8 cellular contexts compared by ENCODE assay signal in the genomic region with DNA sequence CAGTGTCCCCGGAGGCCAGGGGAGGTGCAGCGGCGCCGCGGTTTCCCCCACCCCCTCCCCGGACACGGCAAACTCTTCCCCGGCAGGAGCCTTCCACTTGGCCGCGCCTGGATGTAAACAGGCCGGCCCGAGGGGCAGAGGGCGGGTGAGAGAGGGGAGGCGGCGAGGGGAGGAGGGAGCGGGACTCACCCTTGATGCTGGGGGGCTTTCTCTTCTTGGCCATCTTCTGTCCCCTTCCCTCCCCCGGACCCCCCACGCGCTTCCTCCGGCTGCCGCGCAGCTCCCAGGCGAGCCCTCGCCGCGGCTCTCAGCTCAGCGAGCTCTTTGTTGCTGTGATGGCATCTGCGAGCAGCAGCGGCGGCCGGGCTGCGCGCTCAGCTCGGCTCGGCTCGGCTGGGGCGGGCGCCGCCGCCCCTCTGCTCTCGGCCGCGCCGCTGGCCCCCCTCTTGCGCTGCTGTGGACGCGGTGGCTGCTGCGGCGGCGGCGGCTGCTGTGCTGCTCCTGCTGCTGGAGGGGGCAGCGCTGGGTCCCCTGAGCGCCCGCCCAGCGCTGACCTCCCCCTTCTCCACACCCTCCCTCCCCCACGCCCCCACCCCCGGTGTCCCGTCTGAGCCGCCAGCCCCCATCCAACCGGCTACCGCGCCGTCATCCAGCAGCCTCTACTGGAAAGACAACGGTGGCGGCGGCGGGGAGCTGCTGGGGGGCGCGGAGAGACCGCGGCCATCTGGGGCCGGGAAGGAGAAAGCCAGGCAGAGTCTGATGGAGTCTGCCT. TPM values are rescaled to one million over a fixed set of nuclear protein-coding genes. Genes with fewer than 3 reads are reported as not detected.
DNase-seq lines count a peak whose midpoint lies in the region; ATAC-seq and TF ChIP-seq lines count a peak whose summit lies in the region.

No MANE protein-coding gene starts in this region.

- intact Hi-C loops in ovary (cut with DNase I): no loop called here

- H3K27ac ChIP-seq in ovary: peak overlapping the region in 1 of 2 donors; percentile 29

- no peak overlapping the region for H3K27ac Mint-ChIP-seq in activated naive CD4-positive, alpha-beta T cell treated with anti-CD3 and anti-CD28 coated beads, Interleukin-2, amount 50 U/mL, for 24 hours
- H3K27ac Mint-ChIP-seq in glutamatergic neuron (ENCODE audit: unreplicated experiment): no peak overlapping the region

- no peaks in the 10 kb centered on the region for H3K36me3 ChIP-seq in ovary

- peaks cover 54% of the 10 kb centered on the region for H3K27me3 Mint-ChIP-seq in activated naive CD4-positive, alpha-beta T cell treated with anti-CD3 and anti-CD28 coated beads, Interleukin-2, amount 50 U/mL, for 24 hours
- peaks cover 22% of the 10 kb centered on the region for H3K27me3 Mint-ChIP-seq in glutamatergic neuron (ENCODE audit: unreplicated experiment)

- no peaks in the 10 kb centered on the region for H3K36me3 Mint-ChIP-seq in activated naive CD4-positive, alpha-beta T cell treated with anti-CD3 and anti-CD28 coated beads, Interleukin-2, amount 50 U/mL, for 24 hours
- no peaks in the 10 kb centered on the region for H3K36me3 Mint-ChIP-seq in glutamatergic neuron (ENCODE audit: unreplicated experiment)

- no peak for TF ChIP-seq CTCF in AG09309 (IDR thresholded peaks at IDR 0.05; ENCODE audit: control insufficient read depth, insufficient read depth, low read depth, low read length, missing control alignments)
- no peak for TF ChIP-seq CTCF in glutamatergic neuron (IDR thresholded peaks at IDR 0.05; ENCODE audit: partially characterized antibody, unreplicated experiment)
- no peak for TF ChIP-seq CTCF in ovary (IDR thresholded peaks at IDR 0.05)

- peaks cover 7% of the 10 kb centered on the region for H3K4me1 ChIP-seq in ovary (ENCODE audit: insufficient read depth)

- peak; percentile 46 for ATAC-seq in GM18907 (IDR thresholded peaks at IDR 0.05; ENCODE audit: unreplicated experiment)

- no peak for DNase-seq in AG09309 (ENCODE audit: low read depth)
- peak; percentile 59 for DNase-seq in NCI-H1105 treated with DMSO at 0.1 percent for 48 hours (lab: John Stamatoyannopoulos, UW)
- DNase-seq in glutamatergic neuron: peak; percentile 72
- peak; percentile 21 to 58 (median 33) for DNase-seq in ovary
- no peak for DNase-seq in SKM-1 treated with dmso at 0.1 percent for 144 hours (lab: John Stamatoyannopoulos, UW; ENCODE audit: unreplicated experiment)
- no peak for DNase-seq in OCI-M1 (lab: John Stamatoyannopoulos, UW)

- peak overlapping the region; percentile 40 for H3K4me3 Mint-ChIP-seq in activated naive CD4-positive, alpha-beta T cell treated with anti-CD3 and anti-CD28 coated beads, Interleukin-2, amount 50 U/mL, for 24 hours
- H3K4me3 Mint-ChIP-seq in glutamatergic neuron (ENCODE audit: unreplicated experiment): peak overlapping the region; percentile 96

- whole genome bisulfite sequencing in ovary, 3 donors: 0 to 1% (median 1%) methylated on average over 26 to 72 of the region's 72 CpGs

- no peaks in the 10 kb centered on the region for H3K27me3 ChIP-seq in ovary

- TF ChIP-seq POLR2A in ovary (IDR thresholded peaks at IDR 0.05): no peak

- peaks cover 21% of the 10 kb centered on the region for H3K4me1 Mint-ChIP-seq in activated naive CD4-positive, alpha-beta T cell treated with anti-CD3 and anti-CD28 coated beads, Interleukin-2, amount 50 U/mL, for 24 hours
- peaks cover 15% of the 10 kb centered on the region for H3K4me1 Mint-ChIP-seq in glutamatergic neuron (ENCODE audit: low read depth, unreplicated experiment)

- peak overlapping the region; percentile 52 for H3K4me3 ChIP-seq in AG09309 (ENCODE audit: control insufficient read depth, low read depth, low read length)
- peak overlapping the region; percentile 47 for H3K4me3 ChIP-seq in ovary

- H3K9me3 ChIP-seq in ovary: no peaks in the 10 kb centered on the region

- H3K9me3 Mint-ChIP-seq in activated naive CD4-positive, alpha-beta T cell treated with anti-CD3 and anti-CD28 coated beads, Interleukin-2, amount 50 U/mL, for 24 hours: peaks cover 9% of the 10 kb centered on the region
- no peaks in the 10 kb centered on the region for H3K9me3 Mint-ChIP-seq in glutamatergic neuron (ENCODE audit: unreplicated experiment)

- TF ChIP-seq EP300 in ovary (IDR thresholded peaks at IDR 0.05): no peak

RNA-seq across cellular contexts. Expression of gene SLC44A5, which starts 4.9 kb away (rescaled TPM):
- total RNA-seq in glutamatergic neuron (ENCODE audit: unreplicated experiment): 15.4 TPM
- total RNA-seq in ovary: 1 to 10 TPM in 5 of 7 donors, under 1 TPM in 2; 0.62 to 2.5 (median 1.1) TPM
- 1 to 10 TPM; 1.1 to 1.2 TPM for polyA plus RNA-seq in ovary

Comparison
In these comparisons a context has a peak if more than half of its experiments do, and no peak if none do; other contexts are left out.
1. DNase-seq: peak in NCI-H1105 treated with DMSO at 0.1 percent for 48 hours (single experiment), glutamatergic neuron (single experiment) and ovary (5 of 5); none in AG09309 (single experiment), SKM-1 treated with dmso at 0.1 percent for 144 hours (single experiment) and OCI-M1 (single experiment).